40 cellular contexts compared by ENCODE assay signal in genomic region chr1:22683547-22683946, GRCh38. TPM values are rescaled to one million over a fixed set of nuclear protein-coding genes. Genes with fewer than 3 reads are reported as not detected.
"Had no signal": no experiment of that assay in that cellular context is flagged by ENCODE, and none has a peak within 500 bp of the region (broad histone marks: within the 10 kb centered on the region; RNA-seq: fewer than 3 reads in every experiment).

No MANE protein-coding gene starts in this region.

- H3K36me3 ChIP-seq: adrenal gland, brain microvascular endothelial cell, breast epithelium had no signal

- FAIRE-seq: astrocyte, TTC549 had no signal

- H3K36me3 Mint-ChIP-seq: activated CD8-positive, alpha-beta memory T cell treated with anti-CD3 and anti-CD28 coated beads, Interleukin-2, amount 10 ng/mL, durations not matched to agents 7 days and 5 days; activated naive CD4-positive, alpha-beta T cell treated with anti-CD3 and anti-CD28 coated beads, Interleukin-2, amount 50 U/mL, for 72 hours; activated naive CD8-positive, alpha-beta T cell treated with anti-CD3 and anti-CD28 coated beads for 36 hours; WTC11 had no signal

- H3K9me3 ChIP-seq: adrenal gland, body of pancreas, breast epithelium had no signal

- H3K4me1 ChIP-seq: adrenal gland, body of pancreas, breast epithelium had no signal

- H3K27ac Mint-ChIP-seq: activated CD4-positive, alpha-beta memory T cell treated with anti-CD3 and anti-CD28 coated beads, Interleukin-2, amount 10 ng/mL, durations not matched to agents 7 days and 5 days; activated CD4-positive, alpha-beta T cell treated with anti-CD3 and anti-CD28 coated beads for 36 hours; activated CD4-positive, alpha-beta T cell treated with anti-CD3 and anti-CD28 coated beads, Interleukin-2, amount 10 ng/mL, durations not matched to agents 7 days and 5 days; activated CD8-positive, alpha-beta memory T cell treated with anti-CD3 and anti-CD28 coated beads, Interleukin-2, amount 10 ng/mL, durations not matched to agents 7 days and 5 days; activated CD8-positive, alpha-beta T cell treated with anti-CD3 and anti-CD28 coated beads, Interleukin-2, amount 10 ng/mL, durations not matched to agents 7 days and 5 days; activated naive CD4-positive, alpha-beta T cell treated with anti-CD3 and anti-CD28 coated beads for 36 hours; activated naive CD8-positive, alpha-beta T cell treated with anti-CD3 and anti-CD28 coated beads for 36 hours; activated T-cell treated with anti-CD3 and anti-CD28 coated beads, Interleukin-2, amount 50 U/mL, for 24 hours; activated T-helper 2 cell treated with anti-CD3 and anti-CD28 coated beads, Interferon-gamma antibody, Interleukin-2, Interleukin-4, amounts not matched to agents 10 μg/mL and 5 μg/mL and 100 μg/mL, durations not matched to agents 14 hours and 24 hours and 36 hours; T-helper 1 cell treated with Interleukin-12 subunit alpha and Interleukin-12 subunit beta and Interleukin-4 antibody, amounts not matched to agents 30 μg/mL and 1 μg/mL, for 36 hours; T-helper 2 cell treated with Interferon-gamma antibody and Interleukin-4, amounts not matched to agents 5 μg/mL and 100 μg/mL, for 36 hours; WTC11 had no signal

- H3K27ac ChIP-seq: adrenal gland, body of pancreas, brain microvascular endothelial cell, breast epithelium, VCaP had no signal

- ATAC-seq: activated CD4-positive, alpha-beta T cell treated with anti-CD3 and anti-CD28 coated beads for 36 hours; activated CD4-positive, CD25-positive, alpha-beta regulatory T cell treated with anti-CD3 and anti-CD28 coated beads, Interleukin-2, amount 50 U/mL, for 24 hours; activated CD8-positive, alpha-beta memory T cell treated with anti-CD3 and anti-CD28 coated beads, Interleukin-2, amount 10 ng/mL, durations not matched to agents 7 days and 5 days; activated CD8-positive, alpha-beta T cell treated with anti-CD3 and anti-CD28 coated beads, Interleukin-2, amount 10 ng/mL, durations not matched to agents 7 days and 5 days; activated naive CD4-positive, alpha-beta T cell treated with anti-CD3 and anti-CD28 coated beads, Interleukin-2, amount 50 U/mL, for 72 hours; body of pancreas; WTC11 had no signal

- H3K27me3 ChIP-seq: adrenal gland, body of pancreas, breast epithelium had no signal

- DNase-seq: activated CD4-positive, alpha-beta memory T cell treated with anti-CD3 and anti-CD28 coated beads, Interleukin-2, amount 10 ng/mL, durations not matched to agents 7 days and 5 days; activated CD4-positive, alpha-beta T cell treated with anti-CD3 and anti-CD28 coated beads for 1 hour; activated CD4-positive, alpha-beta T cell treated with anti-CD3 and anti-CD28 coated beads for 36 hours; activated CD4-positive, alpha-beta T cell treated with anti-CD3 and anti-CD28 coated beads for 48 hours; activated CD4-positive, alpha-beta T cell treated with anti-CD3 and anti-CD28 coated beads, Interleukin-2, amount 10 ng/mL, durations not matched to agents 7 days and 5 days; activated CD4-positive, alpha-beta T cell treated with anti-CD3 and anti-CD28 coated beads, Interleukin-2, amount 50 U/mL, for 48 hours; activated CD4-positive, CD25-positive, alpha-beta regulatory T cell; activated CD8-positive, alpha-beta memory T cell treated with anti-CD3 and anti-CD28 coated beads for 24 hours; activated CD8-positive, alpha-beta memory T cell treated with anti-CD3 and anti-CD28 coated beads, Interleukin-2, amount 10 ng/mL, durations not matched to agents 7 days and 5 days; activated CD8-positive, alpha-beta memory T cell treated with anti-CD3 and anti-CD28 coated beads, Interleukin-2, amount 50 U/mL, for 48 hours; activated CD8-positive, alpha-beta T cell treated with anti-CD3 and anti-CD28 coated beads, Interleukin-2, amount 10 ng/mL, durations not matched to agents 7 days and 5 days; activated effector memory CD4-positive, alpha-beta T cell treated with Interleukin-2 at 50 U/mL for 16 hours; activated gamma-delta T cell treated with Interleukin-2 at 50 U/mL for 16 hours; activated naive CD4-positive, alpha-beta T cell; activated naive CD4-positive, alpha-beta T cell treated with anti-CD3 and anti-CD28 coated beads for 36 hours; activated naive CD4-positive, alpha-beta T cell treated with anti-CD3 and anti-CD28 coated beads, Interleukin-2, amount 50 U/mL, for 16 hours; activated naive CD8-positive, alpha-beta T cell treated with anti-CD3 and anti-CD28 coated beads for 36 hours; activated T-cell treated with anti-CD3 and anti-CD28 coated beads, Interleukin-2, amount 50 U/mL, for 24 hours; activated T-cell treated with anti-CD3 and anti-CD28 coated beads, Interleukin-2, amount 50 U/mL, for 48 hours; adrenal gland; amniotic stem cell; aorta; body of pancreas; brain microvascular endothelial cell; caudate nucleus; SW 1271; T-helper 1 cell; T-helper 2 cell; T-helper 9 cell had no signal

- H3K4me3 ChIP-seq: adrenal gland, body of pancreas, breast epithelium had no signal

- H3K4me3 Mint-ChIP-seq: activated CD4-positive, alpha-beta memory T cell treated with anti-CD3 and anti-CD28 coated beads, Interleukin-2, amount 10 ng/mL, durations not matched to agents 7 days and 5 days; activated CD4-positive, alpha-beta T cell treated with anti-CD3 and anti-CD28 coated beads for 36 hours; activated CD4-positive, alpha-beta T cell treated with anti-CD3 and anti-CD28 coated beads, Interleukin-2, amount 10 ng/mL, durations not matched to agents 7 days and 5 days; activated CD8-positive, alpha-beta memory T cell treated with anti-CD3 and anti-CD28 coated beads, Interleukin-2, amount 10 ng/mL, durations not matched to agents 7 days and 5 days; activated CD8-positive, alpha-beta T cell treated with anti-CD3 and anti-CD28 coated beads, Interleukin-2, amount 10 ng/mL, durations not matched to agents 7 days and 5 days; activated naive CD4-positive, alpha-beta T cell treated with anti-CD3 and anti-CD28 coated beads for 36 hours; activated naive CD8-positive, alpha-beta T cell treated with anti-CD3 and anti-CD28 coated beads for 36 hours; activated T-cell treated with anti-CD3 and anti-CD28 coated beads, Interleukin-2, amount 50 U/mL, for 24 hours; central memory CD8-positive, alpha-beta T cell; T-helper 1 cell treated with Interleukin-12 subunit alpha and Interleukin-12 subunit beta and Interleukin-4 antibody, amounts not matched to agents 30 μg/mL and 1 μg/mL, for 36 hours; T-helper 2 cell treated with Interferon-gamma antibody and Interleukin-4, amounts not matched to agents 5 μg/mL and 100 μg/mL, for 36 hours; WTC11 had no signal

- H3K4me1 Mint-ChIP-seq: activated CD4-positive, alpha-beta memory T cell treated with anti-CD3 and anti-CD28 coated beads, Interleukin-2, amount 10 ng/mL, durations not matched to agents 7 days and 5 days; activated CD4-positive, alpha-beta T cell treated with anti-CD3 and anti-CD28 coated beads for 36 hours; activated CD4-positive, alpha-beta T cell treated with anti-CD3 and anti-CD28 coated beads, Interleukin-2, amount 10 ng/mL, durations not matched to agents 7 days and 5 days; activated CD8-positive, alpha-beta memory T cell treated with anti-CD3 and anti-CD28 coated beads, Interleukin-2, amount 10 ng/mL, durations not matched to agents 7 days and 5 days; activated naive CD8-positive, alpha-beta T cell treated with anti-CD3 and anti-CD28 coated beads for 36 hours; central memory CD8-positive, alpha-beta T cell had no signal

- H3K9me3 Mint-ChIP-seq: activated CD4-positive, alpha-beta memory T cell treated with anti-CD3 and anti-CD28 coated beads, Interleukin-2, amount 10 ng/mL, durations not matched to agents 7 days and 5 days; activated CD4-positive, alpha-beta T cell treated with anti-CD3 and anti-CD28 coated beads, Interleukin-2, amount 10 ng/mL, durations not matched to agents 7 days and 5 days; activated naive CD4-positive, alpha-beta T cell treated with anti-CD3 and anti-CD28 coated beads for 36 hours; activated naive CD4-positive, alpha-beta T cell treated with anti-CD3 and anti-CD28 coated beads, Interleukin-2, amount 50 U/mL, for 72 hours; activated naive CD8-positive, alpha-beta T cell treated with anti-CD3 and anti-CD28 coated beads for 36 hours; activated T-cell treated with anti-CD3 and anti-CD28 coated beads, Interleukin-2, amount 50 U/mL, for 24 hours; activated T-helper 2 cell treated with anti-CD3 and anti-CD28 coated beads, Interferon-gamma antibody, Interleukin-2, Interleukin-4, amounts not matched to agents 10 μg/mL and 5 μg/mL and 100 μg/mL, durations not matched to agents 14 hours and 24 hours and 36 hours; central memory CD8-positive, alpha-beta T cell; T-helper 1 cell treated with Interleukin-12 subunit alpha and Interleukin-12 subunit beta and Interleukin-4 antibody, amounts not matched to agents 30 μg/mL and 1 μg/mL, for 36 hours; T-helper 2 cell treated with Interferon-gamma antibody and Interleukin-4, amounts not matched to agents 5 μg/mL and 100 μg/mL, for 36 hours; WTC11 had no signal

RNA-seq across cellular contexts. Expression of gene EPHB2, which starts 27.1 kb away (rescaled TPM):
- total RNA-seq: activated CD4-positive, alpha-beta memory T cell treated with anti-CD3 and anti-CD28 coated beads, Interleukin-2, amount 10 ng/mL, durations not matched to agents 7 days and 5 days; activated CD4-positive, alpha-beta T cell treated with anti-CD3 and anti-CD28 coated beads for 36 hours; activated CD8-positive, alpha-beta T cell treated with anti-CD3 and anti-CD28 coated beads, Interleukin-2, amount 10 ng/mL, durations not matched to agents 7 days and 5 days; activated naive CD4-positive, alpha-beta T cell treated with anti-CD3 and anti-CD28 coated beads for 36 hours; activated naive CD4-positive, alpha-beta T cell treated with anti-CD3 and anti-CD28 coated beads, Interleukin-2, amount 50 U/mL, for 72 hours; activated T-helper 2 cell treated with anti-CD3 and anti-CD28 coated beads, Interferon-gamma antibody, Interleukin-2, Interleukin-4, amounts not matched to agents 10 μg/mL and 5 μg/mL and 100 μg/mL, durations not matched to agents 14 hours and 24 hours and 36 hours had no signal

RNA-seq across cellular contexts. Expression of gene C1QB, which starts 30.5 kb away (rescaled TPM):
- total RNA-seq: activated CD4-positive, alpha-beta memory T cell treated with anti-CD3 and anti-CD28 coated beads, Interleukin-2, amount 10 ng/mL, durations not matched to agents 7 days and 5 days; activated CD4-positive, alpha-beta T cell treated with anti-CD3 and anti-CD28 coated beads for 36 hours; activated CD4-positive, alpha-beta T cell treated with anti-CD3 and anti-CD28 coated beads, Interleukin-2, amount 10 ng/mL, durations not matched to agents 7 days and 5 days; activated CD8-positive, alpha-beta memory T cell treated with anti-CD3 and anti-CD28 coated beads, Interleukin-2, amount 10 ng/mL, durations not matched to agents 7 days and 5 days; activated CD8-positive, alpha-beta T cell treated with anti-CD3 and anti-CD28 coated beads, Interleukin-2, amount 10 ng/mL, durations not matched to agents 7 days and 5 days; activated naive CD4-positive, alpha-beta T cell treated with anti-CD3 and anti-CD28 coated beads for 36 hours; activated naive CD4-positive, alpha-beta T cell treated with anti-CD3 and anti-CD28 coated beads, Interleukin-2, amount 50 U/mL, for 72 hours; activated naive CD8-positive, alpha-beta T cell treated with anti-CD3 and anti-CD28 coated beads for 36 hours; activated T-helper 2 cell treated with anti-CD3 and anti-CD28 coated beads, Interferon-gamma antibody, Interleukin-2, Interleukin-4, amounts not matched to agents 10 μg/mL and 5 μg/mL and 100 μg/mL, durations not matched to agents 14 hours and 24 hours and 36 hours; astrocyte had no signal

RNA-seq across cellular contexts. Expression of gene C1QC, which starts 40.1 kb away (rescaled TPM):
- total RNA-seq: activated CD4-positive, alpha-beta memory T cell treated with anti-CD3 and anti-CD28 coated beads, Interleukin-2, amount 10 ng/mL, durations not matched to agents 7 days and 5 days; activated CD4-positive, alpha-beta T cell treated with anti-CD3 and anti-CD28 coated beads for 36 hours; activated CD4-positive, alpha-beta T cell treated with anti-CD3 and anti-CD28 coated beads, Interleukin-2, amount 10 ng/mL, durations not matched to agents 7 days and 5 days; activated CD8-positive, alpha-beta memory T cell treated with anti-CD3 and anti-CD28 coated beads, Interleukin-2, amount 10 ng/mL, durations not matched to agents 7 days and 5 days; activated CD8-positive, alpha-beta T cell treated with anti-CD3 and anti-CD28 coated beads, Interleukin-2, amount 10 ng/mL, durations not matched to agents 7 days and 5 days; activated naive CD4-positive, alpha-beta T cell treated with anti-CD3 and anti-CD28 coated beads for 36 hours; activated naive CD4-positive, alpha-beta T cell treated with anti-CD3 and anti-CD28 coated beads, Interleukin-2, amount 50 U/mL, for 72 hours; activated naive CD8-positive, alpha-beta T cell treated with anti-CD3 and anti-CD28 coated beads for 36 hours; activated T-helper 2 cell treated with anti-CD3 and anti-CD28 coated beads, Interferon-gamma antibody, Interleukin-2, Interleukin-4, amounts not matched to agents 10 μg/mL and 5 μg/mL and 100 μg/mL, durations not matched to agents 14 hours and 24 hours and 36 hours; astrocyte had no signal

RNA-seq across cellular contexts. Expression of gene C1QA, which starts 47.1 kb away (rescaled TPM):
- total RNA-seq: activated CD4-positive, alpha-beta memory T cell treated with anti-CD3 and anti-CD28 coated beads, Interleukin-2, amount 10 ng/mL, durations not matched to agents 7 days and 5 days; activated CD4-positive, alpha-beta T cell treated with anti-CD3 and anti-CD28 coated beads for 36 hours; activated CD4-positive, alpha-beta T cell treated with anti-CD3 and anti-CD28 coated beads, Interleukin-2, amount 10 ng/mL, durations not matched to agents 7 days and 5 days; activated CD8-positive, alpha-beta memory T cell treated with anti-CD3 and anti-CD28 coated beads, Interleukin-2, amount 10 ng/mL, durations not matched to agents 7 days and 5 days; activated CD8-positive, alpha-beta T cell treated with anti-CD3 and anti-CD28 coated beads, Interleukin-2, amount 10 ng/mL, durations not matched to agents 7 days and 5 days; activated naive CD4-positive, alpha-beta T cell treated with anti-CD3 and anti-CD28 coated beads for 36 hours; activated naive CD4-positive, alpha-beta T cell treated with anti-CD3 and anti-CD28 coated beads, Interleukin-2, amount 50 U/mL, for 72 hours; activated naive CD8-positive, alpha-beta T cell treated with anti-CD3 and anti-CD28 coated beads for 36 hours; activated T-helper 2 cell treated with anti-CD3 and anti-CD28 coated beads, Interferon-gamma antibody, Interleukin-2, Interleukin-4, amounts not matched to agents 10 μg/mL and 5 μg/mL and 100 μg/mL, durations not matched to agents 14 hours and 24 hours and 36 hours; astrocyte had no signal
